In genomic region chr2:148674063-148675020, GRCh38 we compare ENCODE assay signal across 10 cellular contexts. TPM values are rescaled to one million over a fixed set of nuclear protein-coding genes. Genes with fewer than 3 reads are reported as not detected.
A peak's percentile ranks its signal among the peaks of the same experiment; 100 is the strongest.
DNase-seq lines count a peak whose midpoint lies in the region; ATAC-seq and TF ChIP-seq lines count a peak whose summit lies in the region.
"Had no signal": no experiment of that assay in that cellular context is flagged by ENCODE, and none has a peak within 500 bp of the region (broad histone marks: within the 10 kb centered on the region; RNA-seq: fewer than 3 reads in every experiment).

No MANE protein-coding gene starts in this region.

- intact Hi-C loops in mucosa of descending colon (cut with DNase I, micrococcal nuclease) = no loop called here

- H3K27me3 ChIP-seq in tibial nerve = no peaks in the 10 kb centered on the region
- H3K27me3 ChIP-seq: pancreas, SJCRH30 had no signal

- H3K36me3 ChIP-seq in mucosa of descending colon (ENCODE audit: low read depth) (no peaks in the 10 kb centered on the region), tibial nerve (no peaks in the 10 kb centered on the region)
- H3K36me3 ChIP-seq: pancreas, SJCRH30 had no signal

- H3K4me1 ChIP-seq in mucosa of descending colon (ENCODE audit: low read depth) (no peaks in the 10 kb centered on the region), tibial nerve (peaks cover 0 to 59% (median 12%) of the 10 kb centered on the region in 4 donors)
- H3K4me1 ChIP-seq: SJCRH30 had no signal

- no peaks in the 10 kb centered on the region for H3K9me3 ChIP-seq in mucosa of descending colon
- H3K9me3 ChIP-seq in tibial nerve = peaks cover 0 to 6% (median 0%) of the 10 kb centered on the region in 4 donors
- H3K9me3 ChIP-seq: pancreas, SJCRH30 had no signal

- in situ Hi-C loops in astrocyte of the spinal cord (cut with HindIII; ENCODE audit: low sequenced_read_pairs) = no loop called here

- 68 to 69% methylated on average over 2 of the region's 2 CpGs for WGBS in tibial nerve, 2 donors

- no peak for TF ChIP-seq EP300 in tibial nerve (IDR thresholded peaks at IDR 0.05)

- no peak overlapping the region for H3K4me3 ChIP-seq in astrocyte of the spinal cord (ENCODE audit: low read depth, low read length)
- H3K4me3 ChIP-seq in mucosa of descending colon = no peak overlapping the region
- no peak overlapping the region for H3K4me3 ChIP-seq in tibial nerve
- H3K4me3 ChIP-seq: pancreas, SJCRH30 had no signal

- ATAC-seq in GM19395 (IDR thresholded peaks at IDR 0.05; ENCODE audit: unreplicated experiment) = peak; percentile 73
- peak; percentile 85 for ATAC-seq in mucosa of descending colon

- DNase-seq in COLO829 (ENCODE audit: low spot score) (peak; percentile 21), NOMO-1 (lab: John Stamatoyannopoulos, UW; ENCODE audit: unreplicated experiment in 2 of 2) (peak; percentile 2 to 22), astrocyte of the spinal cord (ENCODE audit: low read depth, low spot score) (no peak), mucosa of descending colon (peak in 1 of 3 donors; percentile 48), tibial nerve (ENCODE audit: low spot score in 2 of 2) (no peak), NCI-H446 (lab: John Stamatoyannopoulos, UW) (no peak), GDM1 (lab: John Stamatoyannopoulos, UW) (no peak)
- DNase-seq: pancreas had no signal

- H3K27ac ChIP-seq in tibial nerve = no peak overlapping the region
- H3K27ac ChIP-seq: pancreas, SJCRH30 had no signal

- TF ChIP-seq CTCF in astrocyte of the spinal cord (IDR thresholded peaks at IDR 0.05; ENCODE audit: low read depth, low read length) (peak; percentile 60), mucosa of descending colon (IDR thresholded peaks at IDR 0.05) (peak; percentile 35), tibial nerve (IDR thresholded peaks at IDR 0.05) (peak in 2 of 5 experiments; percentile 13 to 39)

- TF ChIP-seq POLR2A in tibial nerve (IDR thresholded peaks at IDR 0.05) = no peak

RNA-seq across cellular contexts. Expression of gene EPC2, which starts 29.8 kb away (rescaled TPM):
- 10 to 100 TPM; 23.4 to 36.3 (median 29.2) TPM for total RNA-seq in mucosa of descending colon
- total RNA-seq in tibial nerve = 10 to 100 TPM; 23.4 to 26.5 (median 25.3) TPM

Comparison
In these comparisons a context has a peak if more than half of its experiments do, and no peak if none do; other contexts are left out.
1. DNase-seq: peak in COLO829 (single experiment) and NOMO-1 (2 of 2); none in astrocyte of the spinal cord (single experiment), tibial nerve (0 of 2), NCI-H446 (0 of 2) and GDM1 (single experiment).